Comparison of ENCODE assay signal across 16 cellular contexts in the genomic region with DNA sequence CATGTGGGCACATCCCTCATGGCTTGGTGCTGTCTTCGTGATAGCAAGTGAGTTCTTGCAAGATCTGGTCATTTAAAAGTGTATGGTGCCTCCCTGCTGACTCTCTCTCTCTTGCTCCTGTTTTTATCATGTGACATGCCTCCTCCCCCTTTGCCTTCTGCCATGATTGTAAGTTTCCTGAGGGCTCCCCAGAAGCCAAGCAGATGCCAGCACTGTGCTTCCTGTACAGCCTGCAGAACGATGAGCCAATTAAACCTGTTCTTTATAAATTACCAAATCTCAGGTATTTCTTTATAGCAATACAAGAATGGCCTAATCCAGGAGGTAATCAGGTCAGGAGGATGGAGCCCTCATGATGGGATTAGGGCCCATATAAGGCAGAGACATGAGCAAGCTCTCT.
DNase-seq lines count a peak whose midpoint lies in the region; ATAC-seq and TF ChIP-seq lines count a peak whose summit lies in the region.
"Had no signal": no experiment of that assay in that cellular context is flagged by ENCODE, and none has a peak within 500 bp of the region (broad histone marks: within the 10 kb centered on the region; RNA-seq: fewer than 3 reads in every experiment).

No MANE protein-coding gene starts in this region.

- H3K36me3 ChIP-seq in cardiac muscle cell, result no peaks in the 10 kb centered on the region
- no peaks in the 10 kb centered on the region for H3K36me3 ChIP-seq in heart right ventricle
- no peaks in the 10 kb centered on the region for H3K36me3 ChIP-seq in colonic mucosa
- H3K36me3 ChIP-seq: BLaER1 had no signal

- H3K27ac ChIP-seq in cardiac muscle cell, result peak overlapping the region; percentile 11
- H3K27ac ChIP-seq in heart right ventricle, result no peak overlapping the region
- no peak overlapping the region for H3K27ac ChIP-seq in colonic mucosa
- H3K27ac ChIP-seq: BLaER1 had no signal

- TF ChIP-seq CTCF in cardiac muscle cell (IDR thresholded peaks at IDR 0.05; ENCODE audit: low read depth, low read length), result no peak
- no peak for TF ChIP-seq CTCF in heart right ventricle (IDR thresholded peaks at IDR 0.05)
- TF ChIP-seq CTCF in colonic mucosa (IDR thresholded peaks at IDR 0.05), result no peak
- no peak for TF ChIP-seq CTCF in type B pancreatic cell (conservative IDR thresholded peaks at IDR 0.05)

- H3K27me3 ChIP-seq in cardiac muscle cell, result no peaks in the 10 kb centered on the region
- H3K27me3 ChIP-seq in heart right ventricle, result no peaks in the 10 kb centered on the region
- H3K27me3 ChIP-seq in colonic mucosa, result no peaks in the 10 kb centered on the region
- H3K27me3 ChIP-seq: BLaER1 had no signal

- ATAC-seq in heart right ventricle, result no peak
- ATAC-seq in memory B cell (ENCODE audit: low read depth), result no peak
- ATAC-seq in effector memory CD8-positive, alpha-beta T cell (replicated peaks), result no peak
- ATAC-seq: GM12878 had no signal

- H3K4me1 ChIP-seq in cardiac muscle cell (ENCODE audit: low read depth), result peaks cover 48% of the 10 kb centered on the region
- peaks cover 0 to 71% (median 30%) of the 10 kb centered on the region in 9 donors for H3K4me1 ChIP-seq in heart right ventricle
- no peaks in the 10 kb centered on the region for H3K4me1 ChIP-seq in colonic mucosa

- DNase-seq in cardiac muscle cell (ENCODE audit: low read depth in 1 of 2, low spot score in 1 of 2) (no peak), heart right ventricle (no peak), colonic mucosa (peak; percentile 16), memory B cell (ENCODE audit: low spot score in 2 of 2) (no peak), type B pancreatic cell (ENCODE audit: extremely low spot score, unreplicated experiment) (peak; percentile 7), EL (no peak), Kasumi-1 (lab: John Stamatoyannopoulos, UW) (no peak)
- no peak for DNase-seq in effector memory CD8-positive, alpha-beta T cell
- DNase-seq: 8988T; Calu3; CD4-positive, alpha-beta memory T cell; DMS79 treated with DMSO at 0.1 percent for 48 hours; H9 had no signal

- intact Hi-C loops in heart right ventricle (cut with DNase I) (no loop called here), colonic mucosa (cut with DNase I) (no loop called here)

- no peak overlapping the region for H3K4me3 Mint-ChIP-seq in memory B cell
- no peak overlapping the region for H3K4me3 Mint-ChIP-seq in type B pancreatic cell
- H3K4me3 Mint-ChIP-seq in effector memory CD8-positive, alpha-beta T cell, result no peak overlapping the region
- H3K4me3 Mint-ChIP-seq: CD14-positive monocyte; CD4-positive, alpha-beta memory T cell; H9 had no signal

- H3K4me1 Mint-ChIP-seq in memory B cell (peaks cover 35% of the 10 kb centered on the region), type B pancreatic cell (ENCODE audit: unreplicated experiment) (peaks cover 23% of the 10 kb centered on the region)
- peaks cover 3 to 8% of the 10 kb centered on the region in 2 donors for H3K4me1 Mint-ChIP-seq in effector memory CD8-positive, alpha-beta T cell (ENCODE audit: low read depth in 2 of 2)
- H3K4me1 Mint-ChIP-seq: CD14-positive monocyte had no signal

- H3K4me3 ChIP-seq in cardiac muscle cell, result no peak overlapping the region
- no peak overlapping the region for H3K4me3 ChIP-seq in heart right ventricle
- no peak overlapping the region for H3K4me3 ChIP-seq in colonic mucosa
- H3K4me3 ChIP-seq: BLaER1, GM12878 had no signal

- H3K9me3 Mint-ChIP-seq in memory B cell (no peaks in the 10 kb centered on the region), type B pancreatic cell (no peaks in the 10 kb centered on the region)
- H3K9me3 Mint-ChIP-seq in effector memory CD8-positive, alpha-beta T cell, result peaks cover 0 to 1% of the 10 kb centered on the region in 2 donors

- H3K27ac Mint-ChIP-seq in memory B cell, result peak overlapping the region; percentile 14
- H3K27ac Mint-ChIP-seq in type B pancreatic cell, result no peak overlapping the region
- H3K27ac Mint-ChIP-seq in effector memory CD8-positive, alpha-beta T cell, result no peak overlapping the region
- H3K27ac Mint-ChIP-seq: CD14-positive monocyte, H9 had no signal

- no peak overlapping the region for H3K9ac ChIP-seq in colonic mucosa (ENCODE audit: low read depth in 2 of 2, low read length in 2 of 2)
- H3K9ac ChIP-seq: BLaER1 had no signal

- WGBS in heart right ventricle, 2 donors, result 97 to 99% methylated on average over 2 of the region's 2 CpGs

- no peaks in the 10 kb centered on the region for H3K27me3 Mint-ChIP-seq in memory B cell
- H3K27me3 Mint-ChIP-seq in type B pancreatic cell, result no peaks in the 10 kb centered on the region
- peaks cover 0 to 19% of the 10 kb centered on the region in 2 donors for H3K27me3 Mint-ChIP-seq in effector memory CD8-positive, alpha-beta T cell

- H3K36me3 Mint-ChIP-seq in memory B cell (peaks cover 8% of the 10 kb centered on the region), type B pancreatic cell (no peaks in the 10 kb centered on the region)
- H3K36me3 Mint-ChIP-seq in effector memory CD8-positive, alpha-beta T cell (ENCODE audit: insufficient read depth), result no peaks in the 10 kb centered on the region
- H3K36me3 Mint-ChIP-seq: CD14-positive monocyte had no signal

- no peaks in the 10 kb centered on the region for H3K9me3 ChIP-seq in cardiac muscle cell (ENCODE audit: low read depth)
- H3K9me3 ChIP-seq in heart right ventricle, result peaks cover 0 to 9% (median 0%) of the 10 kb centered on the region in 11 donors
- H3K9me3 ChIP-seq in colonic mucosa, result no peaks in the 10 kb centered on the region

Comparison
In these comparisons a context has a peak if more than half of its experiments do, and no peak if none do; other contexts are left out.
1. DNase-seq: peak in colonic mucosa (single experiment) and type B pancreatic cell (single experiment); none in cardiac muscle cell (0 of 2), heart right ventricle (0 of 2), memory B cell (0 of 2), effector memory CD8-positive, alpha-beta T cell (0 of 3), EL (single experiment) and Kasumi-1 (0 of 2).